In genomic region chr12:53430116-53430515, GRCh38 we compare ENCODE assay signal across 38 cellular contexts. TPM values are rescaled to one million over a fixed set of nuclear protein-coding genes. Genes with fewer than 3 reads are reported as not detected.
"Had no signal": no experiment of that assay in that cellular context is flagged by ENCODE, and none has a peak within 500 bp of the region (broad histone marks: within the 10 kb centered on the region; RNA-seq: fewer than 3 reads in every experiment).

No MANE protein-coding gene starts in this region.

- H3K4me1 ChIP-seq: ascending aorta, left lung, lower lobe of right lung, prostate gland, tibial nerve had no signal

- H3K4me3 Mint-ChIP-seq: activated naive CD4-positive, alpha-beta T cell treated with anti-CD3 and anti-CD28 coated beads, Interleukin-2, amount 10 ng/mL, durations not matched to agents 7 days and 5 days; activated naive CD8-positive, alpha-beta T cell treated with anti-CD3 and anti-CD28 coated beads, Interleukin-2, amount 10 ng/mL, durations not matched to agents 7 days and 5 days; activated T-helper 1 cell treated with anti-CD3 and anti-CD28 coated beads, Interleukin-12 subunit alpha, Interleukin-12 subunit beta, Interleukin-2, Interleukin-4 antibody, amounts not matched to agents 30 ng/mL and 10 ng/mL and 1 ng/mL, durations not matched to agents 14 hours and 24 hours and 36 hours; natural killer cell treated with Interleukin-12 subunit alpha and Interleukin-12 subunit beta and Interleukin-15 and Interleukin-18, amount 100 ng/mL, for 72 hours; stimulated activated naive B cell treated with anti-CD40 and anti-IgM and Interleukin-4, amounts not matched to agents 10 μg/mL and 1 μg/mL and 100 μg/mL, for 72 hours; T-helper 17 cell had no signal

- H3K36me3 ChIP-seq: ascending aorta, brain microvascular endothelial cell, heart left ventricle, left lung, lower lobe of right lung, prostate gland, tibial nerve, WERI-Rb-1 had no signal

- H3K27me3 Mint-ChIP-seq: activated naive CD8-positive, alpha-beta T cell treated with anti-CD3 and anti-CD28 coated beads, Interleukin-2, amount 10 ng/mL, durations not matched to agents 7 days and 5 days; natural killer cell treated with Interleukin-12 subunit alpha and Interleukin-12 subunit beta and Interleukin-15 and Interleukin-18, amount 100 ng/mL, for 72 hours; stimulated activated naive B cell treated with anti-CD40 and anti-IgM and Interleukin-4, amounts not matched to agents 10 μg/mL and 1 μg/mL and 100 μg/mL, for 72 hours; T-helper 17 cell had no signal

- ATAC-seq: activated CD4-positive, CD25-positive, alpha-beta regulatory T cell treated with anti-CD3 and anti-CD28 coated beads, Interleukin-2, amount 50 U/mL, for 24 hours; esophagus mucosa; heart left ventricle; left lung; lower lobe of right lung; natural killer cell treated with Interleukin-12 subunit alpha and Interleukin-12 subunit beta and Interleukin-15 and Interleukin-18, amount 100 ng/mL, for 72 hours; sciatic nerve; stimulated activated naive B cell treated with anti-CD40 and anti-IgM and Interleukin-4, amounts not matched to agents 10 μg/mL and 1 μg/mL and 100 μg/mL, for 72 hours; T-helper 17 cell had no signal

- H3K9me3 ChIP-seq: ascending aorta, heart left ventricle, left lung, lower lobe of right lung, prostate gland, tibial nerve had no signal

- FAIRE-seq: endothelial cell of umbilical vein, small intestine had no signal

- H3K4me1 Mint-ChIP-seq: activated naive CD4-positive, alpha-beta T cell treated with anti-CD3 and anti-CD28 coated beads, Interleukin-2, amount 10 ng/mL, durations not matched to agents 7 days and 5 days; activated naive CD8-positive, alpha-beta T cell treated with anti-CD3 and anti-CD28 coated beads, Interleukin-2, amount 10 ng/mL, durations not matched to agents 7 days and 5 days had no signal

- H3K27ac ChIP-seq: ascending aorta, brain microvascular endothelial cell, heart left ventricle, left lung, lower lobe of right lung, prostate gland, tibial nerve, WERI-Rb-1 had no signal

- DNase-seq: activated CD4-positive, alpha-beta T cell treated with anti-CD3 and anti-CD28 coated beads for 48 hours; activated CD4-positive, alpha-beta T cell treated with anti-CD3 and anti-CD28 coated beads, Interleukin-2, amount 50 U/mL, for 48 hours; activated CD8-positive, alpha-beta memory T cell treated with anti-CD3 and anti-CD28 coated beads, Interleukin-2, amount 50 U/mL, for 4 hours; activated gamma-delta T cell; activated naive CD4-positive, alpha-beta T cell treated with anti-CD3 and anti-CD28 coated beads, Interleukin-2, amount 10 ng/mL, durations not matched to agents 7 days and 5 days; activated naive CD8-positive, alpha-beta T cell treated with anti-CD3 and anti-CD28 coated beads, Interleukin-2, amount 10 ng/mL, durations not matched to agents 7 days and 5 days; activated T-cell treated with anti-CD3 and anti-CD28 coated beads, Interleukin-2, amount 50 U/mL, for 1 hour; brain microvascular endothelial cell; cortex of kidney; heart left ventricle; hypothalamus; kidney glomerular epithelial cell; left lung; lower lobe of right lung; mesenchymal stem cell; small intestine; stimulated activated CD4-positive, alpha-beta T cell treated with anti-CD3 and anti-CD28 coated beads, Interleukin-1b, Interleukin-23, amount 100 ng/mL, for 48 hours; stimulated activated CD4-positive, alpha-beta T cell treated with anti-CD3 and anti-CD28 coated beads, Interleukin-4, amount 100 ng/mL, for 4 hours; stimulated activated CD8-positive, alpha-beta memory T cell treated with anti-CD3 and anti-CD28 coated beads, Interleukin-4, amount 100 ng/mL, for 48 hours; stimulated activated naive B cell treated with anti-CD40 and anti-IgM and Interleukin-4, amounts not matched to agents 10 μg/mL and 1 μg/mL and 100 μg/mL, for 72 hours; T-helper 17 cell; T1000; WERI-Rb-1 had no signal

- H3K9me3 Mint-ChIP-seq: activated naive CD4-positive, alpha-beta T cell treated with anti-CD3 and anti-CD28 coated beads, Interleukin-2, amount 10 ng/mL, durations not matched to agents 7 days and 5 days; activated naive CD8-positive, alpha-beta T cell treated with anti-CD3 and anti-CD28 coated beads, Interleukin-2, amount 10 ng/mL, durations not matched to agents 7 days and 5 days; activated T-helper 1 cell treated with anti-CD3 and anti-CD28 coated beads, Interleukin-12 subunit alpha, Interleukin-12 subunit beta, Interleukin-2, Interleukin-4 antibody, amounts not matched to agents 30 ng/mL and 10 ng/mL and 1 ng/mL, durations not matched to agents 14 hours and 24 hours and 36 hours; natural killer cell treated with Interleukin-12 subunit alpha and Interleukin-12 subunit beta and Interleukin-15 and Interleukin-18, amount 100 ng/mL, for 72 hours; stimulated activated naive B cell treated with anti-CD40 and anti-IgM and Interleukin-4, amounts not matched to agents 10 μg/mL and 1 μg/mL and 100 μg/mL, for 72 hours had no signal

- H3K36me3 Mint-ChIP-seq: activated naive CD4-positive, alpha-beta T cell treated with anti-CD3 and anti-CD28 coated beads, Interleukin-2, amount 10 ng/mL, durations not matched to agents 7 days and 5 days; activated naive CD8-positive, alpha-beta T cell treated with anti-CD3 and anti-CD28 coated beads, Interleukin-2, amount 10 ng/mL, durations not matched to agents 7 days and 5 days; natural killer cell treated with Interleukin-12 subunit alpha and Interleukin-12 subunit beta and Interleukin-15 and Interleukin-18, amount 100 ng/mL, for 72 hours; stimulated activated naive B cell treated with anti-CD40 and anti-IgM and Interleukin-4, amounts not matched to agents 10 μg/mL and 1 μg/mL and 100 μg/mL, for 72 hours had no signal

- H3K4me3 ChIP-seq: ascending aorta, heart left ventricle, left lung, lower lobe of right lung, prostate gland, tibial nerve had no signal

- H3K27ac Mint-ChIP-seq: activated naive CD4-positive, alpha-beta T cell treated with anti-CD3 and anti-CD28 coated beads, Interleukin-2, amount 10 ng/mL, durations not matched to agents 7 days and 5 days; activated naive CD8-positive, alpha-beta T cell treated with anti-CD3 and anti-CD28 coated beads, Interleukin-2, amount 10 ng/mL, durations not matched to agents 7 days and 5 days; activated T-helper 1 cell treated with anti-CD3 and anti-CD28 coated beads, Interleukin-12 subunit alpha, Interleukin-12 subunit beta, Interleukin-2, Interleukin-4 antibody, amounts not matched to agents 30 ng/mL and 10 ng/mL and 1 ng/mL, durations not matched to agents 14 hours and 24 hours and 36 hours; natural killer cell treated with Interleukin-12 subunit alpha and Interleukin-12 subunit beta and Interleukin-15 and Interleukin-18, amount 100 ng/mL, for 72 hours; stimulated activated naive B cell treated with anti-CD40 and anti-IgM and Interleukin-4, amounts not matched to agents 10 μg/mL and 1 μg/mL and 100 μg/mL, for 72 hours; T-helper 17 cell had no signal

- H3K27me3 ChIP-seq: ascending aorta, brain microvascular endothelial cell, heart left ventricle, left lung, tibial nerve had no signal

RNA-seq across cellular contexts. Expression of gene AMHR2, which starts 6.5 kb away (rescaled TPM):
- total RNA-seq: activated CD8-positive, alpha-beta memory T cell treated with anti-CD3 and anti-CD28 coated beads for 36 hours; activated naive CD8-positive, alpha-beta T cell treated with anti-CD3 and anti-CD28 coated beads, Interleukin-2, amount 10 ng/mL, durations not matched to agents 7 days and 5 days; activated T-helper 1 cell treated with anti-CD3 and anti-CD28 coated beads, Interleukin-12 subunit alpha, Interleukin-12 subunit beta, Interleukin-2, Interleukin-4 antibody, amounts not matched to agents 30 ng/mL and 10 ng/mL and 1 ng/mL, durations not matched to agents 14 hours and 24 hours and 36 hours; ascending aorta; cerebellum; endothelial cell of umbilical vein; esophagus mucosa; myocyte; natural killer cell treated with Interleukin-12 subunit alpha and Interleukin-12 subunit beta and Interleukin-15 and Interleukin-18, amount 100 ng/mL, for 72 hours; osteoblast; sciatic nerve; T-helper 17 cell; temporal lobe; tibial nerve; urinary bladder had no signal
- polyA plus RNA-seq: endothelial cell of umbilical vein had no signal
